ENCODE assay signal across 22 cellular contexts in genomic region chr11:36840378-36840777, GRCh38.
DNase-seq lines count a peak whose midpoint lies in the region; ATAC-seq, FAIRE-seq and TF ChIP-seq lines count a peak whose summit lies in the region.
"Had no signal": no experiment of that assay in that cellular context is flagged by ENCODE, and none has a peak within 500 bp of the region (broad histone marks: within the 10 kb centered on the region; RNA-seq: fewer than 3 reads in every experiment).

No MANE protein-coding gene starts in this region.

- no peak overlapping the region for H3K4me3 ChIP-seq in neural progenitor cell
- H3K4me3 ChIP-seq: A549, GM23338, HAP-1 had no signal

- peak overlapping the region; percentile 39 for H2AFZ ChIP-seq in neural progenitor cell (replicated peaks)
- H2AFZ ChIP-seq: GM23338 had no signal

- peak overlapping the region; percentile 44 for H3K27ac Mint-ChIP-seq in neural progenitor cell
- no peak overlapping the region for H3K27ac Mint-ChIP-seq in glutamatergic neuron (ENCODE audit: unreplicated experiment)
- H3K27ac Mint-ChIP-seq: CD4-positive, alpha-beta memory T cell; GM23338; HFFc6 had no signal

- DNase-seq in GM12892 (ENCODE audit: insufficient read length), result no peak
- peak; percentile 53 for DNase-seq in globus pallidus (ENCODE audit: low spot score)
- DNase-seq in neural progenitor cell (ENCODE audit: low spot score), result peak; percentile 5
- peak; percentile 21 for DNase-seq in superior temporal gyrus (ENCODE audit: extremely low spot score)
- no peak for DNase-seq in NCI-H2171 treated with DMSO at 0.1 percent for 48 hours (lab: John Stamatoyannopoulos, UW)
- DNase-seq in glutamatergic neuron, result no peak
- DNase-seq: 8988T; ACHN; AML-193; Calu3; CD4-positive, alpha-beta memory T cell; COR-L47; DMS53; DMS79 treated with DMSO at 0.1 percent for 48 hours; GF-D8; HFFc6 had no signal

- no peaks in the 10 kb centered on the region for H3K36me3 ChIP-seq in neural progenitor cell
- H3K36me3 ChIP-seq: HAP-1 had no signal

- H3F3A ChIP-seq in neural progenitor cell (ENCODE audit: low read depth), result no peaks in the 10 kb centered on the region

- H3K36me3 Mint-ChIP-seq in neural progenitor cell (no peaks in the 10 kb centered on the region), glutamatergic neuron (ENCODE audit: unreplicated experiment) (no peaks in the 10 kb centered on the region)
- H3K36me3 Mint-ChIP-seq: CD4-positive, alpha-beta memory T cell had no signal

- H3K4me3 Mint-ChIP-seq in neural progenitor cell (no peak overlapping the region), glutamatergic neuron (ENCODE audit: unreplicated experiment) (no peak overlapping the region)
- H3K4me3 Mint-ChIP-seq: CD4-positive, alpha-beta memory T cell; GM23338; HFFc6 had no signal

- no peak overlapping the region for H3K27ac ChIP-seq in neural progenitor cell
- H3K27ac ChIP-seq: A549 had no signal

- H3K27me3 Mint-ChIP-seq in neural progenitor cell (ENCODE audit: insufficient read depth, low read depth) (peaks cover 6% of the 10 kb centered on the region), glutamatergic neuron (ENCODE audit: unreplicated experiment) (no peaks in the 10 kb centered on the region)

- H3K4me1 Mint-ChIP-seq in neural progenitor cell, result peaks cover 21% of the 10 kb centered on the region
- H3K4me1 Mint-ChIP-seq in glutamatergic neuron (ENCODE audit: low read depth, unreplicated experiment), result peaks cover 6% of the 10 kb centered on the region
- H3K4me1 Mint-ChIP-seq: CD4-positive, alpha-beta memory T cell; GM23338 had no signal

- no peak for ATAC-seq in GM19395 (IDR thresholded peaks at IDR 0.05; ENCODE audit: unreplicated experiment)
- ATAC-seq: A549, GM23338 had no signal

- H3K79me2 ChIP-seq in neural progenitor cell (ENCODE audit: low read depth), result no peaks in the 10 kb centered on the region

- TF ChIP-seq POLR2A in GM12892 (IDR thresholded peaks at IDR 0.05; ENCODE audit: low read depth, low read length), result no peak

- peaks cover 4% of the 10 kb centered on the region for H3K9me3 Mint-ChIP-seq in neural progenitor cell
- H3K9me3 Mint-ChIP-seq in glutamatergic neuron (ENCODE audit: unreplicated experiment), result no peaks in the 10 kb centered on the region

- no peak overlapping the region for H3K9ac ChIP-seq in neural progenitor cell

- no peaks in the 10 kb centered on the region for H3K27me3 ChIP-seq in neural progenitor cell

- no peaks in the 10 kb centered on the region for H4K20me1 ChIP-seq in neural progenitor cell (ENCODE audit: low read depth)

- no peaks in the 10 kb centered on the region for H3K9me3 ChIP-seq in neural progenitor cell (ENCODE audit: low read depth)
- H3K9me3 ChIP-seq: A549, HAP-1 had no signal

- TF ChIP-seq CTCF in neural progenitor cell (IDR thresholded peaks at IDR 0.05) (no peak), glutamatergic neuron (IDR thresholded peaks at IDR 0.05; ENCODE audit: partially characterized antibody, unreplicated experiment) (no peak)

- no peak overlapping the region for H3K4me2 ChIP-seq in neural progenitor cell
- H3K4me2 ChIP-seq: A549, GM23338 had no signal

- peaks cover 11% of the 10 kb centered on the region for H3K4me1 ChIP-seq in neural progenitor cell
- H3K4me1 ChIP-seq: A549, HAP-1 had no signal

- peak; percentile 21 for FAIRE-seq in GM12892 (lab: Jason Lieb, UNC)
- FAIRE-seq: A549, GM12891, GM19239 had no signal

Comparison
In these comparisons a context has a peak if more than half of its experiments do, and no peak if none do; other contexts are left out.
1. DNase-seq: peak in globus pallidus (single experiment), neural progenitor cell (single experiment) and superior temporal gyrus (single experiment); none in GM12892 (single experiment), NCI-H2171 treated with DMSO at 0.1 percent for 48 hours (single experiment) and glutamatergic neuron (single experiment).